Comparison of ENCODE assay signal across 17 cellular contexts in the genomic region with DNA sequence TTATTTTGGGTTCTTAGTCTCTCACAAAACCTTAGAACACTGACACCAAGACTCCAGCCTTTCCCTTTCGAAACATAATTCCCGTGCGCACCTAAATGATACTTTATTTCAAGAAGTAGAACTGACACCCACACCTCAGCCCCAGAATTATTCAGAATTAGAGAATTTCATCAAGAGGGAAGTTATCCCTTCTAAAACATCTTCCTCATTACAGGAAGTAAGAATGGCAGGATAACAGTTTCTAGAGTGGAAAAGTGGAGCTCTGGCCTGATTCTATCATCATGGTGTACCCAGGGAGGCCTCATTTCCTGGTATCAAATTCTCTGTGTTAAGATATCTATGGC. TPM values are rescaled to one million over a fixed set of nuclear protein-coding genes. Genes with fewer than 3 reads are reported as not detected.
DNase-seq lines count a peak whose midpoint lies in the region; ATAC-seq and TF ChIP-seq lines count a peak whose summit lies in the region.
"Had no signal": no experiment of that assay in that cellular context is flagged by ENCODE, and none has a peak within 500 bp of the region (broad histone marks: within the 10 kb centered on the region; RNA-seq: fewer than 3 reads in every experiment).

No MANE protein-coding gene starts in this region.

- H3K4me3 Mint-ChIP-seq in T-helper 1 cell treated with Interleukin-12 subunit alpha and Interleukin-12 subunit beta and Interleukin-4 antibody, amounts not matched to agents 30 μg/mL and 1 μg/mL, for 36 hours: peak overlapping the region; percentile 84
- peak overlapping the region; percentile 77 for H3K4me3 Mint-ChIP-seq in CD8-positive, alpha-beta T cell
- peak overlapping the region; percentile 38 for H3K4me3 Mint-ChIP-seq in activated B cell treated with CpG ODN at 0.5 μM for 24 hours
- H3K4me3 Mint-ChIP-seq in natural killer cell treated with Interleukin-12 subunit alpha and Interleukin-12 subunit beta and Interleukin-15 and Interleukin-18, amount 100 ng/mL, for 72 hours: peak overlapping the region; percentile 81

- H3K27ac Mint-ChIP-seq in T-helper 1 cell treated with Interleukin-12 subunit alpha and Interleukin-12 subunit beta and Interleukin-4 antibody, amounts not matched to agents 30 μg/mL and 1 μg/mL, for 36 hours: peak overlapping the region; percentile 2
- no peak overlapping the region for H3K27ac Mint-ChIP-seq in CD8-positive, alpha-beta T cell
- H3K27ac Mint-ChIP-seq in activated B cell treated with CpG ODN at 0.5 μM for 24 hours: no peak overlapping the region
- H3K27ac Mint-ChIP-seq in natural killer cell treated with Interleukin-12 subunit alpha and Interleukin-12 subunit beta and Interleukin-15 and Interleukin-18, amount 100 ng/mL, for 72 hours: peak overlapping the region; percentile 60 to 70

- ATAC-seq in CD8-positive, alpha-beta T cell: no peak
- no peak for ATAC-seq in activated B cell treated with CpG ODN at 0.5 μM for 24 hours (ENCODE audit: low read depth)
- no peak for ATAC-seq in natural killer cell treated with Interleukin-12 subunit alpha and Interleukin-12 subunit beta and Interleukin-15 and Interleukin-18, amount 100 ng/mL, for 72 hours

- peaks cover under 1% of the 10 kb centered on the region for H3K27me3 ChIP-seq in CD8-positive, alpha-beta T cell (ENCODE audit: insufficient read depth, low read length)
- peaks cover 9% of the 10 kb centered on the region for H3K27me3 ChIP-seq in colonic mucosa
- H3K27me3 ChIP-seq: heart left ventricle had no signal

- CTCF ChIA-PET in CD8-positive, alpha-beta T cell (lab: Charles Lee): interaction anchor here (0.9 kb wide), 1 partner anchor 9 kb away, joined by 3 read pairs; no protein-coding TSS in a partner anchor
- CTCF ChIA-PET in activated B cell treated with CpG ODN at 0.5 μM for 24 hours (lab: Charles Lee): no interaction called here

- H3K4me3 ChIP-seq in CD8-positive, alpha-beta T cell (ENCODE audit: low read depth, low read length): no peak overlapping the region
- H3K4me3 ChIP-seq in colonic mucosa: no peak overlapping the region

- H3K9me3 ChIP-seq in CD8-positive, alpha-beta T cell (ENCODE audit: low read length): no peaks in the 10 kb centered on the region
- no peaks in the 10 kb centered on the region for H3K9me3 ChIP-seq in colonic mucosa
- H3K9me3 ChIP-seq: heart left ventricle had no signal

- peaks cover 7% of the 10 kb centered on the region for H3K36me3 Mint-ChIP-seq in T-helper 1 cell treated with Interleukin-12 subunit alpha and Interleukin-12 subunit beta and Interleukin-4 antibody, amounts not matched to agents 30 μg/mL and 1 μg/mL, for 36 hours (ENCODE audit: low read depth)
- peaks cover 4% of the 10 kb centered on the region for H3K36me3 Mint-ChIP-seq in CD8-positive, alpha-beta T cell
- H3K36me3 Mint-ChIP-seq in activated B cell treated with CpG ODN at 0.5 μM for 24 hours (ENCODE audit: low read depth): no peaks in the 10 kb centered on the region
- H3K36me3 Mint-ChIP-seq in natural killer cell treated with Interleukin-12 subunit alpha and Interleukin-12 subunit beta and Interleukin-15 and Interleukin-18, amount 100 ng/mL, for 72 hours: no peaks in the 10 kb centered on the region

- POLR2A ChIA-PET in CD8-positive, alpha-beta T cell (lab: Charles Lee): no interaction called here
- POLR2A ChIA-PET in activated B cell treated with CpG ODN at 0.5 μM for 24 hours (lab: Charles Lee): no interaction called here

- DNase-seq in T-helper 1 cell: no peak
- DNase-seq in CD8-positive, alpha-beta T cell: no peak
- no peak for DNase-seq in activated B cell treated with CpG ODN at 0.5 μM for 24 hours
- no peak for DNase-seq in natural killer cell treated with Interleukin-12 subunit alpha and Interleukin-12 subunit beta and Interleukin-15 and Interleukin-18, amount 100 ng/mL, for 72 hours (ENCODE audit: low spot score)
- DNase-seq in activated naive CD4-positive, alpha-beta T cell (lab: John Stamatoyannopoulos, UW): no peak
- DNase-seq in kidney tubule cell (ENCODE audit: low spot score): no peak
- no peak for DNase-seq in colonic mucosa
- DNase-seq: activated CD4-positive, alpha-beta T cell treated with anti-CD3 and anti-CD28 coated beads, Interleukin-2, amount 50 U/mL, for 4 hours; DMS153; heart left ventricle; NCI-H1105; NCI-H345; nucleus accumbens; stimulated activated CD4-positive, alpha-beta T cell treated with anti-CD3 and anti-CD28 coated beads, Interleukin-12 subunit alpha, Interleukin-12 subunit beta, amount 100 ng/mL, for 4 hours; SW 1271 had no signal

- H3K27ac ChIP-seq in CD8-positive, alpha-beta T cell (ENCODE audit: low read depth, low read length): no peak overlapping the region
- H3K27ac ChIP-seq in colonic mucosa: no peak overlapping the region

- H3K27me3 Mint-ChIP-seq in T-helper 1 cell treated with Interleukin-12 subunit alpha and Interleukin-12 subunit beta and Interleukin-4 antibody, amounts not matched to agents 30 μg/mL and 1 μg/mL, for 36 hours (ENCODE audit: low read depth): peaks cover 31% of the 10 kb centered on the region
- peaks cover 24% of the 10 kb centered on the region for H3K27me3 Mint-ChIP-seq in CD8-positive, alpha-beta T cell (ENCODE audit: low read depth)
- peaks cover 18% of the 10 kb centered on the region for H3K27me3 Mint-ChIP-seq in activated B cell treated with CpG ODN at 0.5 μM for 24 hours
- peaks cover 18 to 22% of the 10 kb centered on the region in 2 donors for H3K27me3 Mint-ChIP-seq in natural killer cell treated with Interleukin-12 subunit alpha and Interleukin-12 subunit beta and Interleukin-15 and Interleukin-18, amount 100 ng/mL, for 72 hours

- H3K9me3 Mint-ChIP-seq in T-helper 1 cell treated with Interleukin-12 subunit alpha and Interleukin-12 subunit beta and Interleukin-4 antibody, amounts not matched to agents 30 μg/mL and 1 μg/mL, for 36 hours: no peaks in the 10 kb centered on the region
- H3K9me3 Mint-ChIP-seq in CD8-positive, alpha-beta T cell: no peaks in the 10 kb centered on the region
- H3K9me3 Mint-ChIP-seq in activated B cell treated with CpG ODN at 0.5 μM for 24 hours: no peaks in the 10 kb centered on the region
- no peaks in the 10 kb centered on the region for H3K9me3 Mint-ChIP-seq in natural killer cell treated with Interleukin-12 subunit alpha and Interleukin-12 subunit beta and Interleukin-15 and Interleukin-18, amount 100 ng/mL, for 72 hours

- intact Hi-C loops in CD8-positive, alpha-beta T cell (cut with DNase I, micrococcal nuclease): loop anchor here in 1 of 2 experiments (2.0 to 10.0 kb wide), 2 partner anchors 84 to 110 kb away; partner anchors contain the start of gene CSNK2A1
- intact Hi-C loops in activated B cell treated with CpG ODN at 0.5 μM for 24 hours (cut with micrococcal nuclease): no loop called here
- intact Hi-C loops in colonic mucosa (cut with DNase I): loop anchor here (5.0 kb wide), 1 partner anchor 107 kb away; no protein-coding TSS in a partner anchor

- peaks cover 15% of the 10 kb centered on the region for H3K4me1 ChIP-seq in CD8-positive, alpha-beta T cell (ENCODE audit: insufficient read depth, low read length)
- H3K4me1 ChIP-seq in colonic mucosa: no peaks in the 10 kb centered on the region

- H3K36me3 ChIP-seq in CD8-positive, alpha-beta T cell (ENCODE audit: insufficient read depth, low read length): no peaks in the 10 kb centered on the region
- no peaks in the 10 kb centered on the region for H3K36me3 ChIP-seq in colonic mucosa

- peaks cover 27% of the 10 kb centered on the region for H3K4me1 Mint-ChIP-seq in T-helper 1 cell treated with Interleukin-12 subunit alpha and Interleukin-12 subunit beta and Interleukin-4 antibody, amounts not matched to agents 30 μg/mL and 1 μg/mL, for 36 hours (ENCODE audit: low read depth)
- peaks cover 23% of the 10 kb centered on the region for H3K4me1 Mint-ChIP-seq in CD8-positive, alpha-beta T cell (ENCODE audit: low read depth)
- peaks cover 23% of the 10 kb centered on the region for H3K4me1 Mint-ChIP-seq in activated B cell treated with CpG ODN at 0.5 μM for 24 hours
- peaks cover 31 to 34% of the 10 kb centered on the region in 2 donors for H3K4me1 Mint-ChIP-seq in natural killer cell treated with Interleukin-12 subunit alpha and Interleukin-12 subunit beta and Interleukin-15 and Interleukin-18, amount 100 ng/mL, for 72 hours (ENCODE audit: low read depth in 2 of 2)

- H3K9ac ChIP-seq in colonic mucosa (ENCODE audit: low read depth in 2 of 2, low read length in 2 of 2): no peak overlapping the region

- no peak for TF ChIP-seq CTCF in CD8-positive, alpha-beta T cell (IDR thresholded peaks at IDR 0.05)
- TF ChIP-seq CTCF in activated B cell treated with CpG ODN at 0.5 μM for 24 hours (IDR thresholded peaks at IDR 0.05): no peak
- TF ChIP-seq CTCF in colonic mucosa (IDR thresholded peaks at IDR 0.05): no peak

RNA-seq across cellular contexts. Expression of gene SRXN1, which starts 1.4 kb away (rescaled TPM):
- total RNA-seq in CD8-positive, alpha-beta T cell: 1 to 10 TPM; 1.3 to 1.7 TPM
- 6.1 and 7.4 TPM in 2 replicates for total RNA-seq in activated B cell treated with CpG ODN at 0.5 μM for 24 hours
- total RNA-seq in natural killer cell treated with Interleukin-12 subunit alpha and Interleukin-12 subunit beta and Interleukin-15 and Interleukin-18, amount 100 ng/mL, for 72 hours: 10 to 100 TPM; 19.4 to 30.2 TPM
- total RNA-seq in colonic mucosa: 10 to 100 TPM; 20.8 to 25.3 TPM

RNA-seq across cellular contexts. Expression of gene SCRT2, which starts 21.2 kb away (rescaled TPM):
- not detected for total RNA-seq in CD8-positive, alpha-beta T cell
- not detected in 2 replicates for total RNA-seq in activated B cell treated with CpG ODN at 0.5 μM for 24 hours
- total RNA-seq in natural killer cell treated with Interleukin-12 subunit alpha and Interleukin-12 subunit beta and Interleukin-15 and Interleukin-18, amount 100 ng/mL, for 72 hours: not detected
- total RNA-seq in colonic mucosa: not detected
- total RNA-seq: heart left ventricle, left colon had no signal

RNA-seq across cellular contexts. Expression of gene TCF15, which starts 44.3 kb away (rescaled TPM):
- not detected for total RNA-seq in CD8-positive, alpha-beta T cell
- total RNA-seq in activated B cell treated with CpG ODN at 0.5 μM for 24 hours (not detected in 2 replicates), colonic mucosa (under 1 TPM; 0.16 to 0.22 TPM)
- total RNA-seq in natural killer cell treated with Interleukin-12 subunit alpha and Interleukin-12 subunit beta and Interleukin-15 and Interleukin-18, amount 100 ng/mL, for 72 hours: under 1 TPM in 1 of 2 donors, not detected in 1; 0.36 TPM

Comparison
In these comparisons a context has a peak if more than half of its experiments do, and no peak if none do; other contexts are left out.
1. H3K27ac Mint-ChIP-seq: peak in T-helper 1 cell treated with Interleukin-12 subunit alpha and Interleukin-12 subunit beta and Interleukin-4 antibody, amounts not matched to agents 30 μg/mL and 1 μg/mL, for 36 hours (single experiment) and natural killer cell treated with Interleukin-12 subunit alpha and Interleukin-12 subunit beta and Interleukin-15 and Interleukin-18, amount 100 ng/mL, for 72 hours (2 of 2); none in CD8-positive, alpha-beta T cell (single experiment) and activated B cell treated with CpG ODN at 0.5 μM for 24 hours (single experiment).
2. Peak in every context shown above with its lines, with median percentiles within 50 percentile points of each other: H3K4me3 Mint-ChIP-seq.